Comparison of ENCODE assay signal across 30 cellular contexts in the genomic region with DNA sequence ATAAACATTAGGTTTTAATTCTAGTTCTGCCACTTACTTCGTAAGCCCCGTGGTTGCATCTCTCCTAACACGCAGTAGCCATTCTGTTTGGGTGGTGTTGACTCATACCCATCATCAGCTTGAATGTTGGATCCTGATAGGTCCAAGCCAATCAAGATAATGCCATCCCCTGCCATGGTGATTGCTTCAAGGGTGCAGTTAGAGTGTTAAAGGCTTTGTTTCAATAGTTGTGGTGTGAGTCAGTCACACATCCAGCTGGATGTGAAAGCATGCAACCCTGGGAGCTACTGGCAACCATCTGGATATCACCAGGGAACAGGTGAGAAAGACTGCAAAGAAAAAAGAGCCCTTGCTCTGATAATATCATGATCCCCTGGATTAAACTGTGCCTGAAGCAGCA.
A peak's percentile ranks its signal among the peaks of the same experiment; 100 is the strongest.
DNase-seq lines count a peak whose midpoint lies in the region; TF ChIP-seq lines count a peak whose summit lies in the region.
"Had no signal": no experiment of that assay in that cellular context is flagged by ENCODE, and none has a peak within 500 bp of the region (broad histone marks: within the 10 kb centered on the region; RNA-seq: fewer than 3 reads in every experiment).

No MANE protein-coding gene starts in this region.

- H4K20me1 ChIP-seq in OCI-LY7 (ENCODE audit: insufficient read depth, low read length) = no peaks in the 10 kb centered on the region
- H4K20me1 ChIP-seq: BLaER1 treated with 17β-estradiol and CSF1 and Interleukin-3, amounts not matched to agents 10 nM and 100 nM had no signal

- no peak overlapping the region for H3K27ac Mint-ChIP-seq in activated naive CD8-positive, alpha-beta T cell treated with anti-CD3 and anti-CD28 coated beads for 36 hours
- H3K27ac Mint-ChIP-seq: activated naive CD4-positive, alpha-beta T cell treated with anti-CD3 and anti-CD28 coated beads, Interleukin-2, amount 50 U/mL, for 24 hours; activated T-helper 2 cell treated with anti-CD3 and anti-CD28 coated beads, Interferon-gamma antibody, Interleukin-2, Interleukin-4, amounts not matched to agents 10 μg/mL and 5 μg/mL and 100 μg/mL, durations not matched to agents 14 hours and 24 hours and 36 hours; natural killer cell; progenitor cell of endocrine pancreas; T-helper 2 cell treated with Interferon-gamma antibody and Interleukin-4, amounts not matched to agents 5 μg/mL and 100 μg/mL, for 36 hours had no signal

- no peak overlapping the region for H4K91ac ChIP-seq in trophoblast cell (ENCODE audit: low read depth, low read length)

- H2AK5ac ChIP-seq in trophoblast cell (ENCODE audit: low read length) = no peak overlapping the region

- H3K4me3 Mint-ChIP-seq in activated naive CD8-positive, alpha-beta T cell treated with anti-CD3 and anti-CD28 coated beads for 36 hours = no peak overlapping the region
- H3K4me3 Mint-ChIP-seq: activated naive CD4-positive, alpha-beta T cell treated with anti-CD3 and anti-CD28 coated beads, Interleukin-2, amount 50 U/mL, for 24 hours; natural killer cell; T-helper 2 cell treated with Interferon-gamma antibody and Interleukin-4, amounts not matched to agents 5 μg/mL and 100 μg/mL, for 36 hours had no signal

- H2BK12ac ChIP-seq in trophoblast cell (ENCODE audit: low read length) = no peak overlapping the region

- no peak for TF ChIP-seq CTCF in OCI-LY7 (conservative IDR thresholded peaks at IDR 0.05; ENCODE audit: low read length)

- H4K12ac ChIP-seq in trophoblast cell (ENCODE audit: low read depth, low read length) = no peak overlapping the region

- H3K9me3 ChIP-seq in trophoblast cell (ENCODE audit: insufficient read depth, low read depth, low read length) (no peaks in the 10 kb centered on the region), OCI-LY7 (ENCODE audit: low read length) (no peaks in the 10 kb centered on the region)
- H3K9me3 ChIP-seq: BLaER1 treated with 17β-estradiol and CSF1 and Interleukin-3, amounts not matched to agents 10 nM and 100 nM; colonic mucosa; left lung; stomach; thyroid gland; vagina had no signal

- no peaks in the 10 kb centered on the region for H3K9me2 ChIP-seq in OCI-LY7 (ENCODE audit: insufficient read depth, low read length)

- no peak overlapping the region for H3K27ac ChIP-seq in trophoblast cell (ENCODE audit: low read depth, low read length)
- H3K27ac ChIP-seq in OCI-LY7 (ENCODE audit: low read depth, low read length, poor library complexity, severe bottlenecking) = no peak overlapping the region
- H3K27ac ChIP-seq: BLaER1 treated with 17β-estradiol and CSF1 and Interleukin-3, amounts not matched to agents 10 nM and 100 nM; cardiac muscle cell; colonic mucosa; left lung; stomach; thyroid gland; vagina had no signal

- peaks cover 1% of the 10 kb centered on the region for H3K9me3 Mint-ChIP-seq in activated naive CD8-positive, alpha-beta T cell treated with anti-CD3 and anti-CD28 coated beads for 36 hours
- H3K9me3 Mint-ChIP-seq: activated naive CD4-positive, alpha-beta T cell treated with anti-CD3 and anti-CD28 coated beads, Interleukin-2, amount 50 U/mL, for 24 hours; activated T-helper 2 cell treated with anti-CD3 and anti-CD28 coated beads, Interferon-gamma antibody, Interleukin-2, Interleukin-4, amounts not matched to agents 10 μg/mL and 5 μg/mL and 100 μg/mL, durations not matched to agents 14 hours and 24 hours and 36 hours; natural killer cell; T-helper 2 cell treated with Interferon-gamma antibody and Interleukin-4, amounts not matched to agents 5 μg/mL and 100 μg/mL, for 36 hours had no signal

- H3K4me1 ChIP-seq in trophoblast cell (ENCODE audit: control insufficient read depth in 1 of 2, insufficient read depth in 2 of 2, low read length in 2 of 2) (no peaks in the 10 kb centered on the region), OCI-LY7 (ENCODE audit: insufficient read depth, low read length, poor library complexity, severe bottlenecking) (no peaks in the 10 kb centered on the region)
- H3K4me1 ChIP-seq: BLaER1 treated with 17β-estradiol and CSF1 and Interleukin-3, amounts not matched to agents 10 nM and 100 nM; colonic mucosa; left lung; stomach; thyroid gland; vagina had no signal

- H2BK120ac ChIP-seq in trophoblast cell (ENCODE audit: insufficient read depth, low read length, poor library complexity) = no peak overlapping the region

- H3K4me3 ChIP-seq in trophoblast cell (ENCODE audit: low read depth, low read length) (no peak overlapping the region), OCI-LY7 (ENCODE audit: low read depth, low read length, poor library complexity, severe bottlenecking) (no peak overlapping the region)
- H3K4me3 ChIP-seq: BLaER1 treated with 17β-estradiol and CSF1 and Interleukin-3, amounts not matched to agents 10 nM and 100 nM; cardiac muscle cell; colonic mucosa; left lung; stomach; thyroid gland; vagina had no signal

- H3K36me3 ChIP-seq in trophoblast cell (ENCODE audit: control insufficient read depth in 1 of 2, insufficient read depth in 2 of 2, low read length in 2 of 2) (no peaks in the 10 kb centered on the region), OCI-LY7 (ENCODE audit: insufficient read depth, low read length) (peaks cover 3% of the 10 kb centered on the region; the same call in 1 of the 2 replicates)
- H3K36me3 ChIP-seq: cardiac muscle cell, colonic mucosa, left lung, thyroid gland, vagina had no signal

- H3K4ac ChIP-seq in trophoblast cell (ENCODE audit: low read depth, low read length) = no peak overlapping the region

- H3K9ac ChIP-seq in trophoblast cell (ENCODE audit: low read length) = peak overlapping the region; percentile 23
- H3K9ac ChIP-seq: BLaER1 treated with 17β-estradiol and CSF1 and Interleukin-3, amounts not matched to agents 10 nM and 100 nM had no signal

- H2AFZ ChIP-seq in trophoblast cell (ENCODE audit: insufficient read depth, low read length, poor library complexity) (no peak overlapping the region), OCI-LY7 (ENCODE audit: low read length) (no peak overlapping the region)

- H3K4me1 Mint-ChIP-seq in activated naive CD8-positive, alpha-beta T cell treated with anti-CD3 and anti-CD28 coated beads for 36 hours = peaks cover 2% of the 10 kb centered on the region
- H3K4me1 Mint-ChIP-seq: natural killer cell had no signal

- no peak overlapping the region for H3K4me2 ChIP-seq in trophoblast cell (ENCODE audit: low read length)
- no peak overlapping the region for H3K4me2 ChIP-seq in OCI-LY7 (ENCODE audit: low read length)
- H3K4me2 ChIP-seq: BLaER1 treated with 17β-estradiol and CSF1 and Interleukin-3, amounts not matched to agents 10 nM and 100 nM had no signal

- no peaks in the 10 kb centered on the region for H3K79me1 ChIP-seq in trophoblast cell (ENCODE audit: low read length)

- intact Hi-C loops in OCI-LY7 (cut with micrococcal nuclease; ENCODE audit: unreplicated experiment) = no loop called here

- POLR2A ChIA-PET in OCI-LY7 (lab: Charles Lee) = no interaction called here

- no CpG with 5 or more reads among the region's 3 CpGs for WGBS in trophoblast cell (ENCODE audit: extremely low coverage, insufficient coverage, insufficient read length)

- peak; percentile 42 for DNase-seq in Daoy (ENCODE audit: low read depth)
- peak; percentile 46 for DNase-seq in HT1080 (ENCODE audit: low read depth)
- peak; percentile 32 for DNase-seq in astrocyte of the hippocampus (ENCODE audit: low read depth, low spot score)
- DNase-seq in trophoblast cell = no peak
- no peak for DNase-seq in activated naive CD8-positive, alpha-beta T cell treated with anti-CD3 and anti-CD28 coated beads for 36 hours
- no peak for DNase-seq in OCI-LY7 (ENCODE audit: low spot score)
- no peak for DNase-seq in T-helper 1 cell
- DNase-seq: colonic mucosa; COR-L47; DMS79; effector CD4-positive, alpha-beta T cell; KBM-7; left lung; natural killer cell; NCI-H2029 treated with DMSO at 0.1 percent for 48 hours; NCI-H2227 treated with DMSO at 0.1 percent for 48 hours; NCI-H526 treated with DMSO at 0.1 percent for 48 hours; nucleus accumbens; Right ventricle myocardium superior; stimulated activated CD4-positive, alpha-beta T cell treated with anti-CD3 and anti-CD28 coated beads, Interleukin-12 subunit alpha, Interleukin-12 subunit beta, amount 100 ng/mL, for 4 hours; stimulated activated CD4-positive, alpha-beta T cell treated with anti-CD3 and anti-CD28 coated beads, Interleukin-2, amount 100 ng/mL, for 48 hours; stomach; thyroid gland had no signal

- no peak overlapping the region for H2BK5ac ChIP-seq in trophoblast cell (ENCODE audit: low read depth, low read length, poor library complexity)

- CTCF ChIA-PET in OCI-LY7 (lab: Charles Lee; ENCODE audit: unreplicated experiment) = no interaction called here

- no peaks in the 10 kb centered on the region for H3K27me3 Mint-ChIP-seq in activated naive CD8-positive, alpha-beta T cell treated with anti-CD3 and anti-CD28 coated beads for 36 hours
- H3K27me3 Mint-ChIP-seq: activated naive CD4-positive, alpha-beta T cell treated with anti-CD3 and anti-CD28 coated beads, Interleukin-2, amount 50 U/mL, for 24 hours; progenitor cell of endocrine pancreas had no signal

- H3K36me3 Mint-ChIP-seq in activated naive CD8-positive, alpha-beta T cell treated with anti-CD3 and anti-CD28 coated beads for 36 hours = peaks cover 19% of the 10 kb centered on the region

- no peak overlapping the region for H3K23ac ChIP-seq in trophoblast cell (ENCODE audit: low read length)

- H3K14ac ChIP-seq in trophoblast cell (ENCODE audit: low read length) = no peak overlapping the region

- no peak overlapping the region for H3K18ac ChIP-seq in trophoblast cell (ENCODE audit: low read length)

- no TSS peak for BruUV-seq in OCI-LY7 (replicated peaks; lab: Mats Ljungman, UMichigan)

- H4K8ac ChIP-seq in trophoblast cell (ENCODE audit: low read depth, low read length) = no peak overlapping the region

- H3K79me2 ChIP-seq in trophoblast cell (ENCODE audit: control insufficient read depth, insufficient read depth, low read length, poor library complexity) (no peaks in the 10 kb centered on the region), OCI-LY7 (ENCODE audit: insufficient read depth, low read depth, low read length) (no peaks in the 10 kb centered on the region)

- H3K27me3 ChIP-seq in trophoblast cell (ENCODE audit: insufficient read depth, low read length) = no peaks in the 10 kb centered on the region
- H3K27me3 ChIP-seq: BLaER1 treated with 17β-estradiol and CSF1 and Interleukin-3, amounts not matched to agents 10 nM and 100 nM; cardiac muscle cell; colonic mucosa; left lung; stomach; thyroid gland; vagina had no signal

Comparison
In these comparisons a context has a peak if more than half of its experiments do, and no peak if none do; other contexts are left out.
1. DNase-seq: peak in Daoy (single experiment), HT1080 (single experiment) and astrocyte of the hippocampus (single experiment); none in trophoblast cell (0 of 2), activated naive CD8-positive, alpha-beta T cell treated with anti-CD3 and anti-CD28 coated beads for 36 hours (single experiment), OCI-LY7 (single experiment) and T-helper 1 cell (0 of 5).